Comparison of ENCODE assay signal across 11 cellular contexts in genomic region chr20:34637245-34638185, GRCh38. TPM values are rescaled to one million over a fixed set of nuclear protein-coding genes. Genes with fewer than 3 reads are reported as not detected.
DNase-seq lines count a peak whose midpoint lies in the region; ATAC-seq and TF ChIP-seq lines count a peak whose summit lies in the region.
"Had no signal": no experiment of that assay in that cellular context is flagged by ENCODE, and none has a peak within 500 bp of the region (broad histone marks: within the 10 kb centered on the region; RNA-seq: fewer than 3 reads in every experiment).

No MANE protein-coding gene starts in this region.

- H3K27ac ChIP-seq in SJCRH30 (peak overlapping the region; percentile 10), esophagus muscularis mucosa (replicated peaks in 1 of 4) (peak overlapping the region; percentile 47 to 65 (median 60)), transverse colon (peak overlapping the region; percentile 75 to 81 (median 78))

- TF ChIP-seq POLR2A in esophagus muscularis mucosa (IDR thresholded peaks at IDR 0.05; ENCODE audit: low read depth) (no peak), transverse colon (IDR thresholded peaks at IDR 0.05) (no peak)

- H3K4me1 ChIP-seq in SJCRH30 (peaks cover 44% of the 10 kb centered on the region), esophagus muscularis mucosa (peaks cover 0 to 12% (median 7%) of the 10 kb centered on the region in 4 donors), transverse colon (peaks cover 8 to 95% (median 47%) of the 10 kb centered on the region in 4 donors)

- H3K27me3 ChIP-seq in SJCRH30 = no peaks in the 10 kb centered on the region
- no peaks in the 10 kb centered on the region for H3K27me3 ChIP-seq in esophagus muscularis mucosa
- no peaks in the 10 kb centered on the region for H3K27me3 ChIP-seq in transverse colon

- intact Hi-C loops in esophagus muscularis mucosa (cut with DNase I) (no loop called here), transverse colon (cut with DNase I; ENCODE audit: low total_unique reads) (no loop called here)

- peak in 1 of 2 experiments; percentile 30 for DNase-seq in SJCRH30
- DNase-seq in esophagus muscularis mucosa (ENCODE audit: extremely low spot score) = no peak
- peak; percentile 93 for DNase-seq in medulla oblongata (ENCODE audit: extremely low spot score)
- DNase-seq in transverse colon = no peak
- no peak for DNase-seq in NCI-H510A (lab: John Stamatoyannopoulos, UW)
- DNase-seq in COLO668 (lab: John Stamatoyannopoulos, UW; ENCODE audit: unreplicated experiment) = no peak
- DNase-seq in NCI-H1417 treated with DMSO at 0.1 percent for 48 hours (lab: John Stamatoyannopoulos, UW) = no peak
- DNase-seq: GDM1, NCI-H2029, SHP77 treated with DMSO at 0.1 percent for 48 hours had no signal

- no peak for ATAC-seq in HG03095 (IDR thresholded peaks at IDR 0.05; ENCODE audit: unreplicated experiment)

- H3K4me3 ChIP-seq in SJCRH30 = no peak overlapping the region
- no peak overlapping the region for H3K4me3 ChIP-seq in esophagus muscularis mucosa
- H3K4me3 ChIP-seq in transverse colon = no peak overlapping the region

- WGBS in esophagus muscularis mucosa = 75% methylated on average over 6 of the region's 6 CpGs
- WGBS in transverse colon (ENCODE audit: low coverage in 1 of 2), 2 donors = 78 to 84% methylated on average over 5 to 6 of the region's 6 CpGs

- H3K9me3 ChIP-seq in SJCRH30 (replicated peaks) (no peaks in the 10 kb centered on the region), esophagus muscularis mucosa (no peaks in the 10 kb centered on the region), transverse colon (no peaks in the 10 kb centered on the region)

- no peak for TF ChIP-seq EP300 in esophagus muscularis mucosa (IDR thresholded peaks at IDR 0.05)
- TF ChIP-seq EP300 in transverse colon (IDR thresholded peaks at IDR 0.05; ENCODE audit: low read depth) = no peak

- in situ Hi-C loops in transverse colon (cut with MboI; ENCODE audit: low pct_ligation_motif_present in 1 of 4, low pct_unique_long_range_greater_than_20kb in 1 of 4, low sequenced_read_pairs in 3 of 4) = no loop called here

- peaks cover 26% of the 10 kb centered on the region for H3K36me3 ChIP-seq in SJCRH30
- H3K36me3 ChIP-seq in esophagus muscularis mucosa = peaks cover 8 to 56% (median 33%) of the 10 kb centered on the region in 4 donors
- no peaks in the 10 kb centered on the region for H3K36me3 ChIP-seq in transverse colon

- no peak for TF ChIP-seq CTCF in esophagus muscularis mucosa (IDR thresholded peaks at IDR 0.05)
- TF ChIP-seq CTCF in transverse colon (IDR thresholded peaks at IDR 0.05) = no peak

RNA-seq across cellular contexts. Expression of gene PIGU, which starts 39.4 kb away (rescaled TPM):
- 48.2 and 50.5 TPM in 2 replicates for total RNA-seq in SJCRH30 (2014; rRNA removed; shearing (Covaris generic))
- 10 to 100 TPM in 1 of 4 donors, 1 to 10 TPM in 3; 9.1 to 10.8 (median 9.5) TPM for total RNA-seq in esophagus muscularis mucosa
- total RNA-seq in transverse colon = 10 to 100 TPM in 3 of 4 donors, 1 to 10 TPM in 1; 4.1 to 28.7 (median 16.8) TPM

Comparison
In these comparisons a context has a peak if more than half of its experiments do, and no peak if none do; other contexts are left out.
1. H3K27ac ChIP-seq: peak in every context shown above with its lines; median percentile 78 in transverse colon; 60 in esophagus muscularis mucosa; 10 in SJCRH30.